ENCODE assay signal across 1 cellular context in the genomic region with DNA sequence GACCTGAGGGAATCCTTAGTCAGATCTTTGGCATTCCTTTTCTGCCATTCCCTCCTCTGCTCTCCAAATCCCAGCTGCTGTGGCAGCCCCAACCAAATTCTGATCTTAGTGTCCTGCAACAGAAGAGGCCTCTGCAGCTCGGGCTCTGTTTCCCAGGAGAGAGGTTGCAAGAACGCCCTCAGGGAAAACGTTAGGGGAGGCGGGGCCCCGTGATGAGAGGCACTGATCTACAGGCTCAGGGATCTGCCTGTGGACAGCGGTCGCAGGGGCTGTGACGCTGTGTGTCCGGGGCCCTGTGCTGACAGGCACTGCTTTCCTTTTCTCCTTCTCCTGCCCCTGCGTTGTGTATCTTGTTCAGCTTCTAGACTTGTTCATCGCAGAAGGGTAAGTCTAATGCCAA.
TF ChIP-seq lines count a peak whose summit lies in the region.

No MANE protein-coding gene starts in this region.

TF ChIP-seq in HepG2, 621 proteins besides CTCF, POLR2A, EP300 and RAD21 (continued from another document):
- TF ChIP-seq, protein P1, sequence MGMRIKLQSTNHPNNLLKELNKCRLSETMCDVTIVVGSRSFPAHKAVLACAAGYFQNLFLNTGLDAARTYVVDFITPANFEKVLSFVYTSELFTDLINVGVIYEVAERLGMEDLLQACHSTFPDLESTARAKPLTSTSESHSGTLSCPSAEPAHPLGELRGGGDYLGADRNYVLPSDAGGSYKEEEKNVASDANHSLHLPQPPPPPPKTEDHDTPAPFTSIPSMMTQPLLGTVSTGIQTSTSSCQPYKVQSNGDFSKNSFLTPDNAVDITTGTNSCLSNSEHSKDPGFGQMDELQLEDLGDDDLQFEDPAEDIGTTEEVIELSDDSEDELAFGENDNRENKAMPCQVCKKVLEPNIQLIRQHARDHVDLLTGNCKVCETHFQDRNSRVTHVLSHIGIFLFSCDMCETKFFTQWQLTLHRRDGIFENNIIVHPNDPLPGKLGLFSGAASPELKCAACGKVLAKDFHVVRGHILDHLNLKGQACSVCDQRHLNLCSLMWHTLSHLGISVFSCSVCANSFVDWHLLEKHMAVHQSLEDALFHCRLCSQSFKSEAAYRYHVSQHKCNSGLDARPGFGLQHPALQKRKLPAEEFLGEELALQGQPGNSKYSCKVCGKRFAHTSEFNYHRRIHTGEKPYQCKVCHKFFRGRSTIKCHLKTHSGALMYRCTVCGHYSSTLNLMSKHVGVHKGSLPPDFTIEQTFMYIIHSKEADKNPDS (CRISPR knock-in tag; IDR thresholded peaks at IDR 0.05) = no peak
- TF ChIP-seq NCOA2 (CRISPR knock-in tag; IDR thresholded peaks at IDR 0.05) = no peak
- no peak for TF ChIP-seq U2AF2 (IDR thresholded peaks at IDR 0.05; ENCODE audit: low read depth, low read length)
- TF ChIP-seq, protein P2, sequence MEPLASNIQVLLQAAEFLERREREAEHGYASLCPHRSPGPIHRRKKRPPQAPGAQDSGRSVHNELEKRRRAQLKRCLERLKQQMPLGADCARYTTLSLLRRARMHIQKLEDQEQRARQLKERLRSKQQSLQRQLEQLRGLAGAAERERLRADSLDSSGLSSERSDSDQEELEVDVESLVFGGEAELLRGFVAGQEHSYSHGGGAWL (CRISPR knock-in tag; IDR thresholded peaks at IDR 0.05) = no peak
- no peak for TF ChIP-seq ZNF274 (CRISPR knock-in tag; IDR thresholded peaks at IDR 0.05)
- TF ChIP-seq HDAC2 (CRISPR knock-in tag; IDR thresholded peaks at IDR 0.05) = no peak
- no peak for TF ChIP-seq ZNF24 (IDR thresholded peaks at IDR 0.05)
- no peak for TF ChIP-seq ZNF138 (CRISPR knock-in tag; IDR thresholded peaks at IDR 0.05; ENCODE audit: low read depth)
- TF ChIP-seq ZNF143 (CRISPR knock-in tag; IDR thresholded peaks at IDR 0.05) = no peak
- TF ChIP-seq ZNF564 (CRISPR knock-in tag; IDR thresholded peaks at IDR 0.05) = no peak
- TF ChIP-seq, protein P3, sequence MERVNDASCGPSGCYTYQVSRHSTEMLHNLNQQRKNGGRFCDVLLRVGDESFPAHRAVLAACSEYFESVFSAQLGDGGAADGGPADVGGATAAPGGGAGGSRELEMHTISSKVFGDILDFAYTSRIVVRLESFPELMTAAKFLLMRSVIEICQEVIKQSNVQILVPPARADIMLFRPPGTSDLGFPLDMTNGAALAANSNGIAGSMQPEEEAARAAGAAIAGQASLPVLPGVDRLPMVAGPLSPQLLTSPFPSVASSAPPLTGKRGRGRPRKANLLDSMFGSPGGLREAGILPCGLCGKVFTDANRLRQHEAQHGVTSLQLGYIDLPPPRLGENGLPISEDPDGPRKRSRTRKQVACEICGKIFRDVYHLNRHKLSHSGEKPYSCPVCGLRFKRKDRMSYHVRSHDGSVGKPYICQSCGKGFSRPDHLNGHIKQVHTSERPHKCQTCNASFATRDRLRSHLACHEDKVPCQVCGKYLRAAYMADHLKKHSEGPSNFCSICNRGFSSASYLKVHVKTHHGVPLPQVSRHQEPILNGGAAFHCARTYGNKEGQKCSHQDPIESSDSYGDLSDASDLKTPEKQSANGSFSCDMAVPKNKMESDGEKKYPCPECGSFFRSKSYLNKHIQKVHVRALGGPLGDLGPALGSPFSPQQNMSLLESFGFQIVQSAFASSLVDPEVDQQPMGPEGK (CRISPR knock-in tag; IDR thresholded peaks at IDR 0.05) = no peak
- no peak for TF ChIP-seq ZNF788 (CRISPR knock-in tag; IDR thresholded peaks at IDR 0.05; ENCODE audit: borderline replicate concordance)
